ENCODE assay signal across 29 cellular contexts in the genomic region with DNA sequence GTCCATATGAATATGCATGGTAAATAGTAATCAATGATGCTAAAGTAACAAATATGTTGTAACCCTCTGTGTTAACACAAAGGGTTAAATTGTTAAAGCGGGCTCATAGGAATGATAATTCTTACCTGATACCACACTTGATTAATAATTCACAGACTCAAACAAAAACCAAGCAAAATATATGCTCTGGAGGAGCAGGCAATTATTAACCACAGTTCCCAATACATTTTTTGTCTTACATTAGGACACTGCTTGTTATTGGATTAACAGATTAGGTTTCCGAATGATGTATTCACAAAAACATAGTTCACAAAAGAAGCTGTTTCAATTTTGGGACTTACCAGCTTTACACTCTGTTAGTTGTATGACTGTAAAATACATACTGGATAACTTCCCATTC.
"Had no signal": no experiment of that assay in that cellular context is flagged by ENCODE, and none has a peak within 500 bp of the region (broad histone marks: within the 10 kb centered on the region; RNA-seq: fewer than 3 reads in every experiment).

No MANE protein-coding gene starts in this region.

- H3K36me3 ChIP-seq: adrenal gland, brain microvascular endothelial cell, breast epithelium had no signal

- H3K27ac ChIP-seq: adrenal gland, body of pancreas, brain microvascular endothelial cell, breast epithelium, VCaP had no signal

- DNase-seq: activated B cell treated with CpG ODN at 0.5 μM for 24 hours; activated CD4-positive, alpha-beta memory T cell treated with anti-CD3 and anti-CD28 coated beads for 36 hours; activated CD4-positive, alpha-beta T cell treated with anti-CD3 and anti-CD28 coated beads for 4 hours; activated CD4-positive, alpha-beta T cell treated with anti-CD3 and anti-CD28 coated beads, Interleukin-2, amount 10 ng/mL, durations not matched to agents 24 days and 14 days; activated CD4-positive, alpha-beta T cell treated with anti-CD3 and anti-CD28 coated beads, Interleukin-2, amount 50 U/mL, for 1 hour; activated CD4-positive, alpha-beta T cell treated with anti-CD3 and anti-CD28 coated beads, Interleukin-2, amount 50 U/mL, for 4 hours; activated CD4-positive, CD25-positive, alpha-beta regulatory T cell treated with anti-CD3 and anti-CD28 coated beads, Interleukin-2, amount 50 U/mL, for 72 hours; activated CD8-positive, alpha-beta memory T cell treated with anti-CD3 and anti-CD28 coated beads, Interleukin-2, amount 50 U/mL, for 4 hours; activated CD8-positive, alpha-beta T cell treated with anti-CD3 and anti-CD28 coated beads for 36 hours; activated effector memory CD4-positive, alpha-beta T cell treated with anti-CD3 and anti-CD28 coated beads, Interleukin-2, amount 50 U/mL, for 16 hours; activated gamma-delta T cell treated with Interleukin-2 at 50 U/mL for 16 hours; activated naive CD4-positive, alpha-beta T cell; activated naive CD4-positive, alpha-beta T cell treated with anti-CD3 and anti-CD28 coated beads for 36 hours; activated naive CD4-positive, alpha-beta T cell treated with anti-CD3 and anti-CD28 coated beads, Interleukin-2, amount 50 U/mL, for 16 hours; activated naive CD8-positive, alpha-beta T cell treated with anti-CD3 and anti-CD28 coated beads for 36 hours; activated T-cell treated with anti-CD3 and anti-CD28 coated beads for 4 hours; activated T-cell treated with anti-CD3 and anti-CD28 coated beads, Interleukin-2, amount 50 U/mL, for 1 hour; activated T-cell treated with anti-CD3 and anti-CD28 coated beads, Interleukin-2, amount 50 U/mL, for 4 hours; activated T-cell treated with anti-CD3 and anti-CD28 coated beads, Interleukin-2, amount 50 U/mL, for 72 hours; adrenal gland; amniotic stem cell; aorta; body of pancreas; brain microvascular endothelial cell; central memory CD4-positive, alpha-beta T cell; T-helper 2 cell; T-helper 9 cell had no signal

- H3K27me3 ChIP-seq: adrenal gland, body of pancreas, brain microvascular endothelial cell, breast epithelium had no signal

- H3K4me3 ChIP-seq: adrenal gland, body of pancreas, breast epithelium had no signal

- H3K4me1 ChIP-seq: adrenal gland, body of pancreas, breast epithelium had no signal

- H3K9me3 ChIP-seq: adrenal gland, body of pancreas had no signal
